In the genomic region with DNA sequence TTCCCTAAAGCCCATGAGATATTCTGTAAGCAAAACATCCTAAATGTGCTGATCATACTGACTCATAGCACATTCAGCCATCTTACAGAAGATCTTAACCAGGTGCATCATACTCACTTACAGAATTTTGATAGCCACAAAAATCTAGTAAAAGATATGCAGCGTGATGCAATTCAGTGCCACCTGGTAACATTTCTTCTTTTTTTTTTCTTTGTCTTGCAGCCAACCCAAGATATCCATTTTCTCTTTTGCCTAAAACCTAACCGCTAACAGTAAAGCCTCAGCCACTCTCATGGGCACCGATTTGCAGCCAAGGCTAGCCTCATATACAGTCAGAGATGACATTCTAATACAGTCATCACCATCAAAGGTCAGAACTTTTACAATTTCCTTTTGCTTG, we compare ENCODE assay signal across 25 cellular contexts.
A peak's percentile ranks its signal among the peaks of the same experiment; 100 is the strongest.
DNase-seq lines count a peak whose midpoint lies in the region; ATAC-seq and TF ChIP-seq lines count a peak whose summit lies in the region.
"Had no signal": no experiment of that assay in that cellular context is flagged by ENCODE, and none has a peak within 500 bp of the region (broad histone marks: within the 10 kb centered on the region; RNA-seq: fewer than 3 reads in every experiment).

No MANE protein-coding gene starts in this region.

- H3K27ac Mint-ChIP-seq in chondrocyte (ENCODE audit: unreplicated experiment), result peak overlapping the region; percentile 8
- H3K27ac Mint-ChIP-seq: activated CD4-positive, alpha-beta memory T cell treated with anti-CD3 and anti-CD28 coated beads, Interleukin-2, amount 10 ng/mL, durations not matched to agents 7 days and 5 days; endodermal cell; mesothelial cell of epicardium; natural killer cell treated with Interleukin-12 subunit alpha and Interleukin-12 subunit beta and Interleukin-15 and Interleukin-18, amount 100 ng/mL, for 72 hours; stimulated activated naive B cell treated with anti-CD40 and anti-IgM and Interleukin-4, amounts not matched to agents 10 μg/mL and 1 μg/mL and 100 μg/mL, for 72 hours had no signal

- in situ Hi-C loops in GM23248 (cut with MboI), result no loop called here
- in situ Hi-C loops in ACHN (cut with HindIII; ENCODE audit: low pct_ligation_motif_present, low pct_unique_long_range_greater_than_20kb, low sequenced_read_pairs), result no loop called here
- in situ Hi-C loops in G401 (cut with HindIII; ENCODE audit: low sequenced_read_pairs), result no loop called here

- no peak overlapping the region for H4K91ac ChIP-seq in trophoblast cell (ENCODE audit: low read depth, low read length)

- peaks cover 36% of the 10 kb centered on the region for H3K4me1 Mint-ChIP-seq in chondrocyte (ENCODE audit: low read depth)
- H3K4me1 Mint-ChIP-seq: activated CD4-positive, alpha-beta memory T cell treated with anti-CD3 and anti-CD28 coated beads, Interleukin-2, amount 10 ng/mL, durations not matched to agents 7 days and 5 days; endodermal cell; mesothelial cell of epicardium; stimulated activated naive B cell treated with anti-CD40 and anti-IgM and Interleukin-4, amounts not matched to agents 10 μg/mL and 1 μg/mL and 100 μg/mL, for 72 hours had no signal

- H3K9me2 ChIP-seq in GM23248 (ENCODE audit: insufficient read depth) (no peaks in the 10 kb centered on the region), PC-3 (replicated peaks; ENCODE audit: low read length) (no peaks in the 10 kb centered on the region)

- H3K4me1 ChIP-seq in GM23248 (ENCODE audit: insufficient read depth) (no peaks in the 10 kb centered on the region), PC-3 (ENCODE audit: insufficient read depth, low read length) (peaks cover 15% of the 10 kb centered on the region), trophoblast cell (ENCODE audit: control insufficient read depth in 1 of 2, insufficient read depth in 2 of 2, low read length in 2 of 2) (no peaks in the 10 kb centered on the region)
- H3K4me1 ChIP-seq: BE2C, SJCRH30 had no signal

- H2AK5ac ChIP-seq in trophoblast cell (ENCODE audit: low read length), result no peak overlapping the region

- no peak overlapping the region for H3K18ac ChIP-seq in trophoblast cell (ENCODE audit: low read length)

- intact Hi-C loops in PC-3 (cut with micrococcal nuclease), result no loop called here

- CTCF ChIA-PET in PC-3 (lab: Charles Lee), result no interaction called here

- DNase-seq in GM23248 (peak; percentile 0), PC-3 (peak; percentile 74), chondrocyte (ENCODE audit: low spot score) (no peak), trophoblast cell (peak; percentile 15 to 62), occipital lobe (lab: John Stamatoyannopoulos, UW) (no peak), ACHN (no peak), G401 (ENCODE audit: low spot score) (no peak)
- DNase-seq: activated CD4-positive, alpha-beta memory T cell treated with anti-CD3 and anti-CD28 coated beads, Interleukin-2, amount 10 ng/mL, durations not matched to agents 7 days and 5 days; activated naive CD4-positive, alpha-beta T cell treated with Interleukin-2 at 50 U/mL for 16 hours; anterior cingulate cortex; BE2C; Calu3; endodermal cell; head of caudate nucleus; MG63; NCI-H146; NCI-H82; SJCRH30; stimulated activated naive B cell treated with anti-CD40 and anti-IgM and Interleukin-4, amounts not matched to agents 10 μg/mL and 1 μg/mL and 100 μg/mL, for 72 hours; T-helper 2 cell; WERI-Rb-1 had no signal

- H4K20me1 ChIP-seq in GM23248 (ENCODE audit: insufficient read depth) (no peaks in the 10 kb centered on the region), PC-3 (ENCODE audit: low read length) (no peaks in the 10 kb centered on the region)

- H2AFZ ChIP-seq in GM23248 (no peak overlapping the region), PC-3 (ENCODE audit: low read length) (no peak overlapping the region), trophoblast cell (ENCODE audit: insufficient read depth, low read length, poor library complexity) (no peak overlapping the region)
- H2AFZ ChIP-seq: PC-9 had no signal

- H3K79me2 ChIP-seq in GM23248 (ENCODE audit: insufficient read depth), result no peaks in the 10 kb centered on the region
- H3K79me2 ChIP-seq in PC-3 (ENCODE audit: low read length), result no peaks in the 10 kb centered on the region
- H3K79me2 ChIP-seq in trophoblast cell (ENCODE audit: control insufficient read depth, insufficient read depth, low read length, poor library complexity), result no peaks in the 10 kb centered on the region

- no peak overlapping the region for H3K14ac ChIP-seq in trophoblast cell (ENCODE audit: low read length)

- no peak overlapping the region for H3K23ac ChIP-seq in trophoblast cell (ENCODE audit: low read length)

- H3K27ac ChIP-seq in GM23248, result no peak overlapping the region
- peak overlapping the region; percentile 46; the same call in 1 of the 2 replicates for H3K27ac ChIP-seq in PC-3 (ENCODE audit: low read length)
- H3K27ac ChIP-seq in trophoblast cell (ENCODE audit: low read depth, low read length), result no peak overlapping the region
- H3K27ac ChIP-seq: PC-9, SJCRH30, WERI-Rb-1 had no signal

- H2BK12ac ChIP-seq in trophoblast cell (ENCODE audit: low read length), result no peak overlapping the region

- 55 to 60% methylated on average over 3 of the region's 3 CpGs for WGBS in GM23248 (ENCODE audit: low coverage in 1 of 2, low lambda C conversion rate in 2 of 2, missing lambda C conversion rate in 2 of 2), 2 experiments
- no CpG with 5 or more reads among the region's 3 CpGs for WGBS in trophoblast cell (ENCODE audit: extremely low coverage, insufficient coverage, insufficient read length)

- H3K79me1 ChIP-seq in trophoblast cell (ENCODE audit: low read length), result no peaks in the 10 kb centered on the region

- ATAC-seq in PC-3, result peak; percentile 87
- ATAC-seq: HepG2; natural killer cell treated with Interleukin-12 subunit alpha and Interleukin-12 subunit beta and Interleukin-15 and Interleukin-18, amount 100 ng/mL, for 72 hours; stimulated activated naive B cell treated with anti-CD40 and anti-IgM and Interleukin-4, amounts not matched to agents 10 μg/mL and 1 μg/mL and 100 μg/mL, for 72 hours had no signal

- POLR2A ChIA-PET in PC-3 (lab: Charles Lee; ENCODE audit: unreplicated experiment), result no interaction called here

- no TSS peak for BruUV-seq in PC-3 (replicated peaks; lab: Mats Ljungman, UMichigan)

- H3K9ac ChIP-seq in GM23248 (no peak overlapping the region), PC-3 (ENCODE audit: low read length) (no peak overlapping the region), trophoblast cell (ENCODE audit: low read length) (no peak overlapping the region)

- H4K12ac ChIP-seq in trophoblast cell (ENCODE audit: low read depth, low read length), result no peak overlapping the region

- no peak overlapping the region for H2BK120ac ChIP-seq in trophoblast cell (ENCODE audit: insufficient read depth, low read length, poor library complexity)

- no peak overlapping the region for H4K8ac ChIP-seq in trophoblast cell (ENCODE audit: low read depth, low read length)

- peaks cover 4% of the 10 kb centered on the region for H3K9me3 Mint-ChIP-seq in chondrocyte (ENCODE audit: low read depth)
- H3K9me3 Mint-ChIP-seq: activated CD4-positive, alpha-beta memory T cell treated with anti-CD3 and anti-CD28 coated beads, Interleukin-2, amount 10 ng/mL, durations not matched to agents 7 days and 5 days; endodermal cell had no signal

- no peak overlapping the region for H2BK5ac ChIP-seq in trophoblast cell (ENCODE audit: low read depth, low read length, poor library complexity)

- no peak overlapping the region for H3K4ac ChIP-seq in trophoblast cell (ENCODE audit: low read depth, low read length)

- no peaks in the 10 kb centered on the region for H3K36me3 ChIP-seq in GM23248 (ENCODE audit: low read depth)
- no peaks in the 10 kb centered on the region for H3K36me3 ChIP-seq in PC-3 (ENCODE audit: low read depth, low read length)
- H3K36me3 ChIP-seq in trophoblast cell (ENCODE audit: control insufficient read depth in 1 of 2, insufficient read depth in 2 of 2, low read length in 2 of 2), result no peaks in the 10 kb centered on the region
- H3K36me3 ChIP-seq: BE2C, MG63, SJCRH30, WERI-Rb-1 had no signal

- H3F3A ChIP-seq in GM23248 (ENCODE audit: insufficient read depth), result no peaks in the 10 kb centered on the region
- no peaks in the 10 kb centered on the region for H3F3A ChIP-seq in PC-3 (ENCODE audit: low read length, unreplicated experiment)

- H3K36me3 Mint-ChIP-seq in chondrocyte (ENCODE audit: low read depth), result no peaks in the 10 kb centered on the region
- H3K36me3 Mint-ChIP-seq: natural killer cell treated with Interleukin-12 subunit alpha and Interleukin-12 subunit beta and Interleukin-15 and Interleukin-18, amount 100 ng/mL, for 72 hours; stimulated activated naive B cell treated with anti-CD40 and anti-IgM and Interleukin-4, amounts not matched to agents 10 μg/mL and 1 μg/mL and 100 μg/mL, for 72 hours had no signal

- TF ChIP-seq CTCF in PC-3 (conservative IDR thresholded peaks at IDR 0.05; ENCODE audit: low read depth, low read length), result no peak
- no peak for TF ChIP-seq CTCF in chondrocyte (IDR thresholded peaks at IDR 0.05)

- H3K27me3 ChIP-seq in GM23248 (replicated peaks; ENCODE audit: insufficient read depth) (no peaks in the 10 kb centered on the region), PC-3 (ENCODE audit: low read length) (no peaks in the 10 kb centered on the region), trophoblast cell (ENCODE audit: insufficient read depth, low read length) (no peaks in the 10 kb centered on the region)
- H3K27me3 ChIP-seq: BE2C, MG63, SJCRH30 had no signal

- H3K9me3 ChIP-seq in GM23248 (ENCODE audit: low read depth) (no peaks in the 10 kb centered on the region), PC-3 (ENCODE audit: low read length) (no peaks in the 10 kb centered on the region), trophoblast cell (ENCODE audit: insufficient read depth, low read depth, low read length) (no peaks in the 10 kb centered on the region)
- H3K9me3 ChIP-seq: BE2C, MG63, SJCRH30 had no signal

- H3K4me2 ChIP-seq in GM23248 (ENCODE audit: unreplicated experiment) (no peak overlapping the region), PC-3 (ENCODE audit: low read length) (peak overlapping the region; percentile 58), trophoblast cell (ENCODE audit: low read length) (no peak overlapping the region)
- H3K4me2 ChIP-seq: PC-9 had no signal

- H3K4me3 Mint-ChIP-seq in chondrocyte (ENCODE audit: unreplicated experiment), result no peak overlapping the region
- H3K4me3 Mint-ChIP-seq: activated CD4-positive, alpha-beta memory T cell treated with anti-CD3 and anti-CD28 coated beads, Interleukin-2, amount 10 ng/mL, durations not matched to agents 7 days and 5 days; endodermal cell; mesothelial cell of epicardium; natural killer cell treated with Interleukin-12 subunit alpha and Interleukin-12 subunit beta and Interleukin-15 and Interleukin-18, amount 100 ng/mL, for 72 hours; stimulated activated naive B cell treated with anti-CD40 and anti-IgM and Interleukin-4, amounts not matched to agents 10 μg/mL and 1 μg/mL and 100 μg/mL, for 72 hours had no signal

- H3K4me3 ChIP-seq in GM23248, result no peak overlapping the region
- H3K4me3 ChIP-seq in PC-3 (ENCODE audit: low read length), result no peak overlapping the region
- H3K4me3 ChIP-seq in trophoblast cell (ENCODE audit: low read depth, low read length), result no peak overlapping the region
- H3K4me3 ChIP-seq: MG63, PC-9, SJCRH30 had no signal

- H3K27me3 Mint-ChIP-seq in chondrocyte (ENCODE audit: low read depth), result no peaks in the 10 kb centered on the region
- H3K27me3 Mint-ChIP-seq: activated CD4-positive, alpha-beta memory T cell treated with anti-CD3 and anti-CD28 coated beads, Interleukin-2, amount 10 ng/mL, durations not matched to agents 7 days and 5 days; natural killer cell treated with Interleukin-12 subunit alpha and Interleukin-12 subunit beta and Interleukin-15 and Interleukin-18, amount 100 ng/mL, for 72 hours; stimulated activated naive B cell treated with anti-CD40 and anti-IgM and Interleukin-4, amounts not matched to agents 10 μg/mL and 1 μg/mL and 100 μg/mL, for 72 hours had no signal

Comparison
In these comparisons a context has a peak if more than half of its experiments do, and no peak if none do; other contexts are left out.
1. DNase-seq: peak in GM23248 (single experiment), PC-3 (single experiment) and trophoblast cell (2 of 2); none in chondrocyte (single experiment), occipital lobe (single experiment), ACHN (single experiment) and G401 (single experiment).